Comparison of ENCODE assay signal across 20 cellular contexts in the genomic region with DNA sequence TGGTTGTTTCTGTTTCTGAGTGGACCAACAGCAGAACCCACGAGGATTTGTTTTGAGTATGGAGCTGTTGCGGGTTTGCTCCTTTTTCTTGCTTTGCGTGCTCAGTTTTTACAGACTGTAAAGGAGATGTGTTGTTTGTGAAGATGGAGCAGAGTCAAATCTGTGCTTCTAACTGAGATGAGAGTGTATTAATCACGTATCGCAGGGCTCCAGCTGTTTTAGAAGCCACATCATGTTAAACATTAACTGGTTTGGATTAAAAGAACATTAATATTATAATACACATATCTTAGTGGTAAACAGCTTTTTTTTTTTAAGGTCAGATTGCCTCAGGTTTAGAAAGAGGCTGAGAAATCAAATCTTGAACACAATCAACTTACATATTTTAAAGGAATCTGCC.
A peak's percentile ranks its signal among the peaks of the same experiment; 100 is the strongest.
DNase-seq lines count a peak whose midpoint lies in the region; ATAC-seq and TF ChIP-seq lines count a peak whose summit lies in the region.
"Had no signal": no experiment of that assay in that cellular context is flagged by ENCODE, and none has a peak within 500 bp of the region (broad histone marks: within the 10 kb centered on the region; RNA-seq: fewer than 3 reads in every experiment).

No MANE protein-coding gene starts in this region.

- no peaks in the 10 kb centered on the region for H3K9me2 ChIP-seq in PC-3 (replicated peaks; ENCODE audit: low read length)

- H3K27ac ChIP-seq in PC-3 (ENCODE audit: low read length): no peak overlapping the region
- H3K27ac ChIP-seq in colonic mucosa: peak overlapping the region; percentile 17
- H3K27ac ChIP-seq in lung (ENCODE audit: low read depth in 1 of 2, low read length in 1 of 2): peak overlapping the region; percentile 33 to 36
- H3K27ac ChIP-seq in subcutaneous abdominal adipose tissue (ENCODE audit: low read depth, low read length): peak overlapping the region; percentile 75
- peak overlapping the region in 2 of 4 donors; percentile 33 to 54 for H3K27ac ChIP-seq in sigmoid colon

- DNase-seq in PC-3 (no peak), colonic mucosa (no peak), lung (ENCODE audit: low spot score) (no peak), sigmoid colon (no peak)
- DNase-seq in activated CD4-positive, CD25-positive, alpha-beta regulatory T cell (lab: John Stamatoyannopoulos, UW): no peak
- DNase-seq: activated CD4-positive, alpha-beta T cell treated with anti-CD3 and anti-CD28 coated beads, Interleukin-2, amount 10 ng/mL, durations not matched to agents 7 days and 5 days; activated naive CD8-positive, alpha-beta T cell treated with anti-CD3 and anti-CD28 coated beads, Interleukin-2, amount 50 U/mL, for 24 hours; activated T-cell treated with anti-CD3 and anti-CD28 coated beads, Interleukin-2, amount 50 U/mL, for 48 hours; CD8-positive, alpha-beta T cell; GDM1; mammary epithelial cell; NCI-H1105; NCI-H2171; SHP77; stimulated activated naive CD4-positive, alpha-beta T cell treated with Interleukin-2 at 50 U/mL for 16 hours; T-helper 9 cell had no signal

- peak overlapping the region; percentile 44 for H3K4me3 ChIP-seq in PC-3 (ENCODE audit: low read length)
- H3K4me3 ChIP-seq in colonic mucosa: no peak overlapping the region
- no peak overlapping the region for H3K4me3 ChIP-seq in lung
- H3K4me3 ChIP-seq in subcutaneous abdominal adipose tissue (ENCODE audit: low read depth in 1 of 5, low read length in 5 of 5): peak overlapping the region in 3 of 5 donors; percentile 2 to 40 (median 4)
- H3K4me3 ChIP-seq in sigmoid colon: no peak overlapping the region
- H3K4me3 ChIP-seq: K562 had no signal

- no peaks in the 10 kb centered on the region for H3F3A ChIP-seq in PC-3 (ENCODE audit: low read length, unreplicated experiment)

- TF ChIP-seq CTCF in PC-3 (conservative IDR thresholded peaks at IDR 0.05; ENCODE audit: low read depth, low read length) (no peak), colonic mucosa (IDR thresholded peaks at IDR 0.05) (no peak), lung (IDR thresholded peaks at IDR 0.05; ENCODE audit: control extremely low read depth, extremely low read depth) (no peak), sigmoid colon (IDR thresholded peaks at IDR 0.05) (no peak)

- intact Hi-C loops in PC-3 (cut with micrococcal nuclease) (no loop called here), colonic mucosa (cut with DNase I) (no loop called here), sigmoid colon (cut with DNase I) (no loop called here)

- no peaks in the 10 kb centered on the region for H4K20me1 ChIP-seq in PC-3 (ENCODE audit: low read length)

- BruUV-seq in PC-3 (replicated peaks; lab: Mats Ljungman, UMichigan): no TSS peak

- no peak for TF ChIP-seq POLR2A in sigmoid colon (IDR thresholded peaks at IDR 0.05)

- no peaks in the 10 kb centered on the region for H3K4me1 ChIP-seq in PC-3 (ENCODE audit: insufficient read depth, low read length)
- no peaks in the 10 kb centered on the region for H3K4me1 ChIP-seq in colonic mucosa
- H3K4me1 ChIP-seq in lung (ENCODE audit: control insufficient read depth in 2 of 2, insufficient read depth in 2 of 2, low read length in 2 of 2): peaks cover 2 to 5% of the 10 kb centered on the region in 2 donors
- H3K4me1 ChIP-seq in subcutaneous abdominal adipose tissue (ENCODE audit: control insufficient read depth in 5 of 5, insufficient read depth in 5 of 5, low read length in 5 of 5): peaks cover 0 to 24% (median 10%) of the 10 kb centered on the region in 5 donors
- peaks cover 0 to 10% (median 1%) of the 10 kb centered on the region in 4 donors for H3K4me1 ChIP-seq in sigmoid colon

- H3K27me3 ChIP-seq in PC-3 (ENCODE audit: low read length) (no peaks in the 10 kb centered on the region), colonic mucosa (no peaks in the 10 kb centered on the region), lung (ENCODE audit: control insufficient read depth, insufficient read depth) (no peaks in the 10 kb centered on the region), subcutaneous abdominal adipose tissue (ENCODE audit: control insufficient read depth in 5 of 5, insufficient read depth in 4 of 5, low read length in 5 of 5) (no peaks in the 10 kb centered on the region), sigmoid colon (no peaks in the 10 kb centered on the region)
- H3K27me3 ChIP-seq: esophagus muscularis mucosa had no signal

- no peak for ATAC-seq in PC-3
- ATAC-seq in lung (ENCODE audit: insufficient read depth, low FRiP score): no peak
- no peak for ATAC-seq in HG02642 (IDR thresholded peaks at IDR 0.05; ENCODE audit: poor library complexity, unreplicated experiment)
- ATAC-seq: activated naive CD8-positive, alpha-beta T cell treated with anti-CD3 and anti-CD28 coated beads, Interleukin-2, amount 50 U/mL, for 24 hours; CD8-positive, alpha-beta T cell; K562 had no signal

- H3K4me2 ChIP-seq in PC-3 (ENCODE audit: low read length): peak overlapping the region; percentile 36

- TF ChIP-seq EP300 in sigmoid colon (IDR thresholded peaks at IDR 0.05): no peak

- H3K9me3 ChIP-seq in PC-3 (ENCODE audit: low read length) (no peaks in the 10 kb centered on the region), colonic mucosa (no peaks in the 10 kb centered on the region), lung (ENCODE audit: control insufficient read depth in 2 of 2, insufficient read depth in 1 of 2, low read length in 1 of 2) (no peaks in the 10 kb centered on the region), subcutaneous abdominal adipose tissue (ENCODE audit: control insufficient read depth in 5 of 5, low read length in 5 of 5) (no peaks in the 10 kb centered on the region), sigmoid colon (no peaks in the 10 kb centered on the region)
- H3K9me3 ChIP-seq: esophagus muscularis mucosa had no signal

- peak overlapping the region; percentile 72 for H2AFZ ChIP-seq in PC-3 (ENCODE audit: low read length)

- no peak overlapping the region for H3K9ac ChIP-seq in PC-3 (ENCODE audit: low read length)
- H3K9ac ChIP-seq in colonic mucosa (ENCODE audit: low read depth in 2 of 2, low read length in 2 of 2): no peak overlapping the region
- H3K9ac ChIP-seq in subcutaneous abdominal adipose tissue (ENCODE audit: low read length in 5 of 5): peak overlapping the region in 3 of 5 donors; percentile 3 to 41 (median 21)

- H3K36me3 ChIP-seq in PC-3 (ENCODE audit: low read depth, low read length) (no peaks in the 10 kb centered on the region), colonic mucosa (no peaks in the 10 kb centered on the region), lung (ENCODE audit: control insufficient read depth in 2 of 2, insufficient read depth in 2 of 2, low read length in 2 of 2) (peaks cover 0 to 19% of the 10 kb centered on the region in 2 donors), subcutaneous abdominal adipose tissue (ENCODE audit: control insufficient read depth in 5 of 5, insufficient read depth in 5 of 5, low read length in 5 of 5) (peaks cover 11 to 68% (median 41%) of the 10 kb centered on the region in 5 donors), sigmoid colon (peaks cover 11 to 68% (median 16%) of the 10 kb centered on the region in 4 donors)

- POLR2A ChIA-PET in PC-3 (lab: Charles Lee; ENCODE audit: unreplicated experiment): no interaction called here

- whole genome bisulfite sequencing in lung, 2 donors: 79 to 95% methylated on average over 5 of the region's 5 CpGs
- 75 to 81% methylated on average over 5 of the region's 5 CpGs for WGBS in sigmoid colon, 2 donors

- CTCF ChIA-PET in PC-3 (lab: Charles Lee): no interaction called here

- H3K79me2 ChIP-seq in PC-3 (ENCODE audit: low read length): no peaks in the 10 kb centered on the region

Comparison
In these comparisons a context has a peak if more than half of its experiments do, and no peak if none do; other contexts are left out.
1. H3K4me3 ChIP-seq: peak in PC-3 (single experiment) and subcutaneous abdominal adipose tissue (3 of 5); none in colonic mucosa (single experiment), lung (single experiment) and sigmoid colon (0 of 4).
2. H3K9ac ChIP-seq: peak in subcutaneous abdominal adipose tissue (3 of 5); none in PC-3 (single experiment) and colonic mucosa (0 of 2).